Comparison of ENCODE assay signal across 11 cellular contexts in genomic region chr5:14672082-14672481, GRCh38. TPM values are rescaled to one million over a fixed set of nuclear protein-coding genes. Genes with fewer than 3 reads are reported as not detected.
A peak's percentile ranks its signal among the peaks of the same experiment; 100 is the strongest.
DNase-seq lines count a peak whose midpoint lies in the region; ATAC-seq lines count a peak whose summit lies in the region.
"Had no signal": no experiment of that assay in that cellular context is flagged by ENCODE, and none has a peak within 500 bp of the region (broad histone marks: within the 10 kb centered on the region; RNA-seq: fewer than 3 reads in every experiment).

No MANE protein-coding gene starts in this region.

- peaks cover 92% of the 10 kb centered on the region for H3K4me1 Mint-ChIP-seq in activated CD8-positive, alpha-beta memory T cell treated with anti-CD3 and anti-CD28 coated beads, Interleukin-2, amount 10 ng/mL, durations not matched to agents 7 days and 5 days
- H3K4me1 Mint-ChIP-seq in activated naive CD8-positive, alpha-beta T cell treated with anti-CD3 and anti-CD28 coated beads, Interleukin-2, amount 50 U/mL, for 24 hours: peaks cover 94% of the 10 kb centered on the region
- peaks cover 76 to 85% of the 10 kb centered on the region in 2 donors for H3K4me1 Mint-ChIP-seq in natural killer cell treated with Interleukin-12 subunit alpha and Interleukin-12 subunit beta and Interleukin-15 and Interleukin-18, amount 100 ng/mL, for 72 hours (ENCODE audit: low read depth in 2 of 2)

- CTCF ChIA-PET in activated CD8-positive, alpha-beta memory T cell treated with anti-CD3 and anti-CD28 coated beads, Interleukin-2, amount 10 ng/mL, durations not matched to agents 7 days and 5 days (lab: Charles Lee): interaction anchor here (2.8 kb wide), 1 partner anchor 23 kb away, joined by 11 read pairs; no protein-coding TSS in a partner anchor

- no peak for ATAC-seq in activated CD8-positive, alpha-beta memory T cell treated with anti-CD3 and anti-CD28 coated beads, Interleukin-2, amount 10 ng/mL, durations not matched to agents 7 days and 5 days
- ATAC-seq in activated naive CD8-positive, alpha-beta T cell treated with anti-CD3 and anti-CD28 coated beads, Interleukin-2, amount 50 U/mL, for 24 hours: no peak
- no peak for ATAC-seq in natural killer cell treated with Interleukin-12 subunit alpha and Interleukin-12 subunit beta and Interleukin-15 and Interleukin-18, amount 100 ng/mL, for 72 hours

- no peak for DNase-seq in activated CD8-positive, alpha-beta memory T cell treated with anti-CD3 and anti-CD28 coated beads, Interleukin-2, amount 10 ng/mL, durations not matched to agents 7 days and 5 days
- DNase-seq in activated CD8-positive, alpha-beta memory T cell treated with anti-CD3 and anti-CD28 coated beads, Interleukin-2, amount 50 U/mL, for 4 hours: no peak
- DNase-seq in Kasumi-1 (lab: John Stamatoyannopoulos, UW): peak; percentile 32 to 50
- DNase-seq in activated naive CD8-positive, alpha-beta T cell treated with anti-CD3 and anti-CD28 coated beads, Interleukin-2, amount 50 U/mL, for 24 hours: no peak
- no peak for DNase-seq in natural killer cell treated with Interleukin-12 subunit alpha and Interleukin-12 subunit beta and Interleukin-15 and Interleukin-18, amount 100 ng/mL, for 72 hours (ENCODE audit: low spot score)
- DNase-seq in NCI-H2196 (lab: John Stamatoyannopoulos, UW; ENCODE audit: unreplicated experiment): no peak
- DNase-seq in substantia nigra (lab: John Stamatoyannopoulos, UW): no peak
- DNase-seq in amygdala (lab: John Stamatoyannopoulos, UW): no peak
- DNase-seq: NCI-H748 treated with DMSO at 0.1 percent for 48 hours; posterior cingulate gyrus; stimulated activated CD4-positive, alpha-beta T cell treated with anti-CD3 and anti-CD28 coated beads, Interleukin-2, amount 100 ng/mL, for 24 hours had no signal

- no peak overlapping the region for H3K27ac ChIP-seq in substantia nigra (ENCODE audit: low read depth, low read length, poor library complexity, severe bottlenecking)

- peak overlapping the region; percentile 73 for H3K27ac Mint-ChIP-seq in activated CD8-positive, alpha-beta memory T cell treated with anti-CD3 and anti-CD28 coated beads, Interleukin-2, amount 10 ng/mL, durations not matched to agents 7 days and 5 days
- H3K27ac Mint-ChIP-seq in activated naive CD8-positive, alpha-beta T cell treated with anti-CD3 and anti-CD28 coated beads, Interleukin-2, amount 50 U/mL, for 24 hours: peak overlapping the region; percentile 85
- H3K27ac Mint-ChIP-seq in natural killer cell treated with Interleukin-12 subunit alpha and Interleukin-12 subunit beta and Interleukin-15 and Interleukin-18, amount 100 ng/mL, for 72 hours: peak overlapping the region; percentile 86 to 93

- H3K9me3 Mint-ChIP-seq in activated CD8-positive, alpha-beta memory T cell treated with anti-CD3 and anti-CD28 coated beads, Interleukin-2, amount 10 ng/mL, durations not matched to agents 7 days and 5 days (ENCODE audit: low read depth): no peaks in the 10 kb centered on the region
- H3K9me3 Mint-ChIP-seq in activated naive CD8-positive, alpha-beta T cell treated with anti-CD3 and anti-CD28 coated beads, Interleukin-2, amount 50 U/mL, for 24 hours: no peaks in the 10 kb centered on the region
- no peaks in the 10 kb centered on the region for H3K9me3 Mint-ChIP-seq in natural killer cell treated with Interleukin-12 subunit alpha and Interleukin-12 subunit beta and Interleukin-15 and Interleukin-18, amount 100 ng/mL, for 72 hours

- no peak overlapping the region for H3K4me3 Mint-ChIP-seq in activated CD8-positive, alpha-beta memory T cell treated with anti-CD3 and anti-CD28 coated beads, Interleukin-2, amount 10 ng/mL, durations not matched to agents 7 days and 5 days
- peak overlapping the region; percentile 5 for H3K4me3 Mint-ChIP-seq in activated naive CD8-positive, alpha-beta T cell treated with anti-CD3 and anti-CD28 coated beads, Interleukin-2, amount 50 U/mL, for 24 hours
- H3K4me3 Mint-ChIP-seq in natural killer cell treated with Interleukin-12 subunit alpha and Interleukin-12 subunit beta and Interleukin-15 and Interleukin-18, amount 100 ng/mL, for 72 hours: peak overlapping the region; percentile 77

- H3K36me3 Mint-ChIP-seq in activated CD8-positive, alpha-beta memory T cell treated with anti-CD3 and anti-CD28 coated beads, Interleukin-2, amount 10 ng/mL, durations not matched to agents 7 days and 5 days: peaks cover 46% of the 10 kb centered on the region
- peaks cover 46% of the 10 kb centered on the region for H3K36me3 Mint-ChIP-seq in activated naive CD8-positive, alpha-beta T cell treated with anti-CD3 and anti-CD28 coated beads, Interleukin-2, amount 50 U/mL, for 24 hours (ENCODE audit: low read depth)
- peaks cover 33% of the 10 kb centered on the region for H3K36me3 Mint-ChIP-seq in natural killer cell treated with Interleukin-12 subunit alpha and Interleukin-12 subunit beta and Interleukin-15 and Interleukin-18, amount 100 ng/mL, for 72 hours

- H3K27me3 Mint-ChIP-seq in activated CD8-positive, alpha-beta memory T cell treated with anti-CD3 and anti-CD28 coated beads, Interleukin-2, amount 10 ng/mL, durations not matched to agents 7 days and 5 days: no peaks in the 10 kb centered on the region
- H3K27me3 Mint-ChIP-seq in activated naive CD8-positive, alpha-beta T cell treated with anti-CD3 and anti-CD28 coated beads, Interleukin-2, amount 50 U/mL, for 24 hours: no peaks in the 10 kb centered on the region
- H3K27me3 Mint-ChIP-seq in natural killer cell treated with Interleukin-12 subunit alpha and Interleukin-12 subunit beta and Interleukin-15 and Interleukin-18, amount 100 ng/mL, for 72 hours: no peaks in the 10 kb centered on the region

RNA-seq across cellular contexts. Expression of gene OTULIN, which starts 7.6 kb away (rescaled TPM):
- 100 to 1,000 TPM in 1 of 2 experiments, 10 to 100 TPM in 1; 87.8 to 123 TPM for total RNA-seq in activated CD8-positive, alpha-beta memory T cell treated with anti-CD3 and anti-CD28 coated beads, Interleukin-2, amount 10 ng/mL, durations not matched to agents 7 days and 5 days
- 100 to 1,000 TPM; 111 to 135 TPM for total RNA-seq in natural killer cell treated with Interleukin-12 subunit alpha and Interleukin-12 subunit beta and Interleukin-15 and Interleukin-18, amount 100 ng/mL, for 72 hours

Comparison
In these comparisons a context has a peak if more than half of its experiments do, and no peak if none do; other contexts are left out.
1. DNase-seq: peak in Kasumi-1 (2 of 2); none in activated CD8-positive, alpha-beta memory T cell treated with anti-CD3 and anti-CD28 coated beads, Interleukin-2, amount 10 ng/mL, durations not matched to agents 7 days and 5 days (single experiment), activated CD8-positive, alpha-beta memory T cell treated with anti-CD3 and anti-CD28 coated beads, Interleukin-2, amount 50 U/mL, for 4 hours (single experiment), activated naive CD8-positive, alpha-beta T cell treated with anti-CD3 and anti-CD28 coated beads, Interleukin-2, amount 50 U/mL, for 24 hours (single experiment), natural killer cell treated with Interleukin-12 subunit alpha and Interleukin-12 subunit beta and Interleukin-15 and Interleukin-18, amount 100 ng/mL, for 72 hours (single experiment), NCI-H2196 (single experiment), substantia nigra (0 of 49) and amygdala (0 of 56).
2. Peak in every context shown above with its lines, with median percentiles within 50 percentile points of each other: H3K27ac Mint-ChIP-seq.